Comparison of ENCODE assay signal across 10 cellular contexts in the genomic region with DNA sequence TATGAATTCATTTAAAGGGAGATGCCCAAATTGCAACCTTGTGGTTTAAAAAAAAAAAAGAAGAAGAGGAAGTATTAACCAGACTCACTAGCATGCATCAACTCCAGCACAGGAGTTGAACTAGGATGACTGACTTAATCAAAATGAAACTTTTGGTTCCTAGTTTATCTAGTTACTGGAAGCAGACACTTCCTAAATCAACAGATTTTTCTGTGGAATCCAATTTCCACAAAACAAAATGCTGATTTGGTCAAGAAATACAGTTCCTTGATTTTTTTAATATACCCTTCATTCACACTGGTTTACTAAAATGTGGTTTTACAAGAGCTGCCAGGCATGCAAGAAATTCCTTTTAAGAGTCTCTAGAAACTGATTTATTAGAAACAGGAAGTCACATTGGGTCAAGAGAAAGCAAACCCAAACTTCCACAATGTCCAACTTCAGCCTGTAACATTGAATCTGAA. TPM values are rescaled to one million over a fixed set of nuclear protein-coding genes. Genes with fewer than 3 reads are reported as not detected.
A peak's percentile ranks its signal among the peaks of the same experiment; 100 is the strongest.
DNase-seq lines count a peak whose midpoint lies in the region; ATAC-seq, FAIRE-seq and TF ChIP-seq lines count a peak whose summit lies in the region.
"Had no signal": no experiment of that assay in that cellular context is flagged by ENCODE, and none has a peak within 500 bp of the region (broad histone marks: within the 10 kb centered on the region; RNA-seq: fewer than 3 reads in every experiment).

No MANE protein-coding gene starts in this region.

- FAIRE-seq in HepG2 (lab: Jason Lieb, UNC), result no peak
- FAIRE-seq: G401.6 had no signal

- peak; percentile 34 for DNase-seq in ELR (ENCODE audit: low read depth)
- DNase-seq in OCI-M1 (lab: John Stamatoyannopoulos, UW), result peak; percentile 69
- no peak for DNase-seq in HepG2 (ENCODE audit: low spot score)
- no peak for DNase-seq in stimulated activated CD8-positive, alpha-beta memory T cell treated with anti-CD3 and anti-CD28 coated beads, Interleukin-4, amount 100 ng/mL, for 48 hours
- no peak for DNase-seq in NCI-H1436 treated with DMSO at 0.1 percent for 48 hours (lab: John Stamatoyannopoulos, UW)
- DNase-seq in mucosa of gallbladder (ENCODE audit: low spot score), result no peak
- DNase-seq: activated CD4-positive, alpha-beta T cell treated with anti-CD3 and anti-CD28 coated beads for 36 hours had no signal

- peaks cover 16% of the 10 kb centered on the region for H4K20me1 ChIP-seq in HepG2 (ENCODE audit: insufficient read depth, low read length)

- H3K27me3 ChIP-seq in HepG2 (ENCODE audit: control insufficient read depth in 1 of 2, insufficient read depth in 2 of 2, low read length in 2 of 2), result no peaks in the 10 kb centered on the region

- TF ChIP-seq POLR2A in HepG2 (IDR thresholded peaks at IDR 0.05; ENCODE audit: insufficient read depth in 1 of 2, low read depth in 2 of 2, low read length in 2 of 2), result no peak

- intact Hi-C loops in HepG2 (cut with micrococcal nuclease; ENCODE audit: unreplicated experiment), result no loop called here

- H3K79me2 ChIP-seq in HepG2 (ENCODE audit: insufficient read depth, low read length), result peaks cover 67% of the 10 kb centered on the region

- no peak overlapping the region for H2AFZ ChIP-seq in HepG2 (ENCODE audit: low read length)

- H3K9ac ChIP-seq in HepG2 (ENCODE audit: insufficient read depth, low read depth, low read length), result no peak overlapping the region

- TF ChIP-seq CTCF in HEK293 (tag by site-specific recombination; IDR thresholded peaks at IDR 0.05) (no peak), HepG2 (CRISPR knock-in tag; IDR thresholded peaks at IDR 0.05) (no peak)

- no peaks in the 10 kb centered on the region for H3K9me3 ChIP-seq in HEK293 (ENCODE audit: control insufficient read depth, insufficient read depth, low read depth, low read length)
- H3K9me3 ChIP-seq in HepG2 (ENCODE audit: low read length), result no peaks in the 10 kb centered on the region

- no peak overlapping the region for H3K27ac ChIP-seq in HEK293 (ENCODE audit: extremely low read depth, low read depth, low read length)
- H3K27ac ChIP-seq in HepG2 (ENCODE audit: extremely low read length, insufficient read depth, low read length), result peak overlapping the region; percentile 9

- H3K36me3 ChIP-seq in HEK293 (ENCODE audit: control insufficient read depth in 2 of 2, insufficient read depth in 1 of 2, low read length in 2 of 2), result no peaks in the 10 kb centered on the region
- H3K36me3 ChIP-seq in HepG2 (replicated peaks in 1 of 2; ENCODE audit: control insufficient read depth in 1 of 2, insufficient read depth in 2 of 2, low read length in 2 of 2), result peaks cover 6 to 39% of the 10 kb centered on the region in 2 experiments

- peaks cover 24% of the 10 kb centered on the region for H3K4me1 ChIP-seq in HEK293 (ENCODE audit: control insufficient read depth, insufficient read depth, low read length)
- H3K4me1 ChIP-seq in HepG2 (ENCODE audit: insufficient read depth, low read length), result peaks cover 59% of the 10 kb centered on the region

- no TSS peak for BruUV-seq in HepG2 (replicated peaks; lab: Mats Ljungman, UMichigan)

- in situ Hi-C loops in HepG2 (cut with HindIII; ENCODE audit: extremely low pct_ligation_motif_present, low pct_unique_long_range_greater_than_20kb), result no loop called here

- CTCF ChIA-PET in HEK293 (lab: Yijun Ruan, JAX), result interaction anchor here (0.7 kb wide), 1 partner anchor 94 kb away, joined by 3 read pairs; no protein-coding TSS in a partner anchor
- CTCF ChIA-PET in HepG2 (lab: Yijun Ruan, JAX; ENCODE audit: low intra/inter-chr PET ratio, low total read pairs), result no interaction called here

- TF ChIP-seq EP300 in HepG2 (IDR thresholded peaks at IDR 0.05; ENCODE audit: low read depth in 2 of 2, low read length in 2 of 2) (no peak), HepG2 (CRISPR knock-in tag; IDR thresholded peaks at IDR 0.05; ENCODE audit: borderline replicate concordance) (no peak)

- H3K4me3 ChIP-seq in HEK293 (ENCODE audit: low read depth, low read length), result no peak overlapping the region
- H3K4me3 ChIP-seq in HepG2 (replicated peaks in 1 of 3; ENCODE audit: insufficient read depth in 1 of 3, low read depth in 2 of 3, low read length in 3 of 3), result no peak overlapping the region

- H3K4me2 ChIP-seq in HepG2 (ENCODE audit: low read depth, low read length), result no peak overlapping the region

- TF ChIP-seq RAD21 in HepG2 (CRISPR knock-in tag; IDR thresholded peaks at IDR 0.05), result no peak

- POLR2A ChIA-PET in HEK293 (lab: Yijun Ruan, JAX), result no interaction called here
- POLR2A ChIA-PET in HepG2 (lab: Yijun Ruan, JAX), result no interaction called here

- no peak for ATAC-seq in HepG2
- ATAC-seq in HG02970 (IDR thresholded peaks at IDR 0.05; ENCODE audit: low FRiP score, unreplicated experiment), result no peak
- ATAC-seq: activated CD4-positive, alpha-beta T cell treated with anti-CD3 and anti-CD28 coated beads for 36 hours had no signal

TF ChIP-seq in HEK293, 187 proteins besides CTCF, POLR2A, EP300 and RAD21:
- TF ChIP-seq ZNF677 (tag by site-specific recombination; IDR thresholded peaks at IDR 0.05) (no peak), PRDM4 (tag by site-specific recombination; IDR thresholded peaks at IDR 0.05) (peak; percentile 64), ZNF629 (tag by site-specific recombination; IDR thresholded peaks at IDR 0.05) (no peak)
TF ChIP-seq in HEK293: peak in this region for 1.

TF ChIP-seq in HepG2, 621 proteins besides CTCF, POLR2A, EP300 and RAD21 (continues in another document):
- TF ChIP-seq ZNF83 (CRISPR knock-in tag; IDR thresholded peaks at IDR 0.05; ENCODE audit: borderline replicate concordance) (no peak), ATF1 (CRISPR knock-in tag; IDR thresholded peaks at IDR 0.05) (no peak), GFI1 (CRISPR knock-in tag; IDR thresholded peaks at IDR 0.05; ENCODE audit: borderline replicate concordance) (no peak), NFKB2 (CRISPR knock-in tag; IDR thresholded peaks at IDR 0.05; ENCODE audit: borderline replicate concordance) (no peak), TRAFD1 (CRISPR knock-in tag; IDR thresholded peaks at IDR 0.05; ENCODE audit: borderline replicate concordance) (no peak)
- TF ChIP-seq, protein P1, sequence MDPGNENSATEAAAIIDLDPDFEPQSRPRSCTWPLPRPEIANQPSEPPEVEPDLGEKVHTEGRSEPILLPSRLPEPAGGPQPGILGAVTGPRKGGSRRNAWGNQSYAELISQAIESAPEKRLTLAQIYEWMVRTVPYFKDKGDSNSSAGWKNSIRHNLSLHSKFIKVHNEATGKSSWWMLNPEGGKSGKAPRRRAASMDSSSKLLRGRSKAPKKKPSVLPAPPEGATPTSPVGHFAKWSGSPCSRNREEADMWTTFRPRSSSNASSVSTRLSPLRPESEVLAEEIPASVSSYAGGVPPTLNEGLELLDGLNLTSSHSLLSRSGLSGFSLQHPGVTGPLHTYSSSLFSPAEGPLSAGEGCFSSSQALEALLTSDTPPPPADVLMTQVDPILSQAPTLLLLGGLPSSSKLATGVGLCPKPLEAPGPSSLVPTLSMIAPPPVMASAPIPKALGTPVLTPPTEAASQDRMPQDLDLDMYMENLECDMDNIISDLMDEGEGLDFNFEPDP (CRISPR knock-in tag; conservative IDR thresholded peaks at IDR 0.05), result no peak

RNA-seq across cellular contexts. Expression of gene ITPR2, which starts 41.6 kb away (rescaled TPM):
- 77.6 and 81.9 TPM in 2 replicates for total RNA-seq in HepG2 (2016; rRNA removed; fragmentation: Illumina TruSeq; extraction: Trizol)
- 59.0 and 66.4 TPM in 2 replicates for total RNA-seq in HepG2 (2016; cell fraction: cytosol; rRNA removed; fragmentation: Illumina TruSeq; extraction: Trizol; ENCODE audit: low read depth)
- total RNA-seq in HepG2 (2016; cell fraction: insoluble cytoplasmic fraction; rRNA removed; fragmentation: Illumina TruSeq; extraction: Trizol), result 71.0 and 73.8 TPM in 2 replicates
- 62.7 and 81.8 TPM in 2 replicates for total RNA-seq in HepG2 (2016; cell fraction: membrane; rRNA removed; fragmentation: Illumina TruSeq; extraction: Trizol)
- total RNA-seq in HepG2 (2016; cell fraction: nucleus; rRNA removed; fragmentation: Illumina TruSeq; extraction: Trizol), result 194 and 200 TPM in 2 replicates
- polyA plus RNA-seq in HepG2 (2011; rRNA removed), result 24.6 and 31.9 TPM in 2 replicates
- 13.5 and 20.5 TPM in 2 replicates for polyA plus RNA-seq in HepG2 (2011; cell fraction: cytosol; rRNA removed)
- polyA plus RNA-seq in HepG2 (2011; cell fraction: nucleus; rRNA removed), result 39.1 and 45.5 TPM in 2 replicates
- 36.3 and 47.9 TPM in 2 replicates for polyA plus RNA-seq in HepG2 (2012)
- 1.3 TPM in 2 replicates for polyA plus RNA-seq in HepG2 (2016; cell fraction: cytosol; fragmentation: Illumina TruSeq; extraction: Trizol; ENCODE audit: low read depth)
- polyA plus RNA-seq in HepG2 (2016; cell fraction: insoluble cytoplasmic fraction; fragmentation: Illumina TruSeq; extraction: Trizol; ENCODE audit: low read depth), result 25.7 and 26.0 TPM in 2 replicates
- 2.3 and 2.9 TPM in 2 replicates for polyA plus RNA-seq in HepG2 (2016; cell fraction: membrane; fragmentation: Illumina TruSeq; extraction: Trizol; ENCODE audit: low read depth)
- polyA plus RNA-seq in HepG2 (2016; cell fraction: nucleus; fragmentation: Illumina TruSeq; extraction: Trizol; ENCODE audit: insufficient read depth, low read depth), result 31.0 and 34.9 TPM in 2 replicates
- polyA minus RNA-seq in HepG2 (2011; rRNA and poly(A)+ RNA removed; ENCODE audit: low replicate concordance), result 18.0 and 90.0 TPM in 2 replicates
- polyA minus RNA-seq in HepG2 (2011; cell fraction: cytosol; rRNA and poly(A)+ RNA removed), result 91.7 and 111 TPM in 2 replicates
- polyA minus RNA-seq in HepG2 (2011; cell fraction: nucleus; rRNA and poly(A)+ RNA removed), result 640 and 673 TPM in 2 replicates
- 50.0 TPM for total RNA-seq in mucosa of gallbladder

Comparison
In these comparisons a context has a peak if more than half of its experiments do, and no peak if none do; other contexts are left out.
1. DNase-seq: peak in ELR (single experiment) and OCI-M1 (single experiment); none in HepG2 (single experiment), stimulated activated CD8-positive, alpha-beta memory T cell treated with anti-CD3 and anti-CD28 coated beads, Interleukin-4, amount 100 ng/mL, for 48 hours (single experiment), NCI-H1436 treated with DMSO at 0.1 percent for 48 hours (single experiment) and mucosa of gallbladder (single experiment).